ENCODE assay signal across 11 cellular contexts in the genomic region with DNA sequence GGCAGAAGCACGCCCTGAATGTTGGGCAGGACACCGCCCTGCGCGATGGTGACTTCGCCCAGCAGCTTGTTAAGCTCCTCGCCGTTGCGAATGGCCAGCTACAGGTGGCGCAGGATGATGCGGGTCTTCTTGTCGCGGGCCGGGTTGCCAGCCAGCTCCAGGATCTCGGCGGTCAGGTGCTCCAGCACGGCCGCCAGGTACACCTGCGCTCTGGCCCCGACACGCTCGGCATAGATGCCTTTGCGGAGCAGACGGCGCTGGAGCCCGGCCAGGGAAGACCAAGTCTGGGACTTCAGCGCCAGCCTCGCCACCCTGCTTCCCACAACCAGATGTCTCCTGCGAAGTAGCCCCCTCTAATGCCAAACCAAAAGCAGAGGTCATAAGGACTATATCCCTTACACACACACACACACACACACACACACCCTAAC. TPM values are rescaled to one million over a fixed set of nuclear protein-coding genes. Genes with fewer than 3 reads are reported as not detected.
A peak's percentile ranks its signal among the peaks of the same experiment; 100 is the strongest.
DNase-seq lines count a peak whose midpoint lies in the region; ATAC-seq and TF ChIP-seq lines count a peak whose summit lies in the region.
"Had no signal": no experiment of that assay in that cellular context is flagged by ENCODE, and none has a peak within 500 bp of the region (broad histone marks: within the 10 kb centered on the region; RNA-seq: fewer than 3 reads in every experiment).

No MANE protein-coding gene starts in this region.

- DNase-seq in MM.1S = peak; percentile 54
- DNase-seq in activated T-helper 9 cell treated with anti-CD3 and anti-CD28 coated beads, Interleukin-2, amount 50 U/mL, for 16 hours (ENCODE audit: low read depth) = peak; percentile 30
- peak; percentile 57 for DNase-seq in iPS-NIHi11 (ENCODE audit: low spot score)
- peak; percentile 22 for DNase-seq in stimulated activated naive CD4-positive, alpha-beta T cell treated with Interleukin-2 at 50 U/mL for 16 hours (lab: John Stamatoyannopoulos, UW)
- no peak for DNase-seq in dermis blood vessel endothelial cell
- DNase-seq in KBM-7 = no peak
- no peak for DNase-seq in DMS 273 (lab: John Stamatoyannopoulos, UW; ENCODE audit: unreplicated experiment)
- DNase-seq: effector CD8-positive, alpha-beta T cell had no signal

- H3K4me1 ChIP-seq in MM.1S (ENCODE audit: low read length) = no peaks in the 10 kb centered on the region
- H3K4me1 ChIP-seq: psoas muscle had no signal

- peak overlapping the region; percentile 19; the same call in 1 of the 2 replicates for H3K27ac ChIP-seq in MM.1S (ENCODE audit: low read length)
- H3K27ac ChIP-seq: PC-9, psoas muscle had no signal

- peak overlapping the region; percentile 44 for H2AFZ ChIP-seq in MM.1S (ENCODE audit: low read length)
- H2AFZ ChIP-seq: PC-9 had no signal

- H3F3A ChIP-seq in MM.1S (ENCODE audit: insufficient read depth, low read length) = no peaks in the 10 kb centered on the region

- H3K27me3 ChIP-seq in MM.1S (replicated peaks; ENCODE audit: insufficient read depth, low read length) = no peaks in the 10 kb centered on the region

- no peaks in the 10 kb centered on the region for H3K9me2 ChIP-seq in MM.1S (replicated peaks; ENCODE audit: insufficient read depth, low read length)

- ATAC-seq in GM21528 (IDR thresholded peaks at IDR 0.05; ENCODE audit: low FRiP score, unreplicated experiment) = no peak
- ATAC-seq: psoas muscle had no signal

- TF ChIP-seq CTCF in MM.1S (IDR thresholded peaks at IDR 0.05; ENCODE audit: low read length) = peak; percentile 45

- H3K4me3 ChIP-seq in MM.1S (ENCODE audit: low read length) = peak overlapping the region; percentile 52
- H3K4me3 ChIP-seq: PC-9, psoas muscle had no signal

- peak overlapping the region; percentile 49; the same call in 1 of the 2 replicates for H3K4me2 ChIP-seq in MM.1S (ENCODE audit: low read depth, low read length)
- H3K4me2 ChIP-seq: PC-9 had no signal

- in situ Hi-C loops in KBM-7 (cut with MboI; ENCODE audit: low pct_unique_long_range_greater_than_20kb, low sequenced_read_pairs) = no loop called here

- no peaks in the 10 kb centered on the region for H3K79me2 ChIP-seq in MM.1S (ENCODE audit: low read length)

- no peaks in the 10 kb centered on the region for H3K36me3 ChIP-seq in MM.1S (replicated peaks; ENCODE audit: insufficient read depth, low read length)

- 0 out of 2 replicates have a peak overlapping the region, but pooled peaks have one; percentile 14 for H3K9ac ChIP-seq in MM.1S (ENCODE audit: low read length)

- H4K20me1 ChIP-seq in MM.1S (ENCODE audit: insufficient read depth, low read length) = no peaks in the 10 kb centered on the region

- no peaks in the 10 kb centered on the region for H3K9me3 ChIP-seq in MM.1S (replicated peaks; ENCODE audit: insufficient read depth, low read length)
- H3K9me3 ChIP-seq: psoas muscle had no signal

RNA-seq across cellular contexts. Expression of a gene that starts 8.0 kb away (rescaled TPM):
- total RNA-seq in dermis blood vessel endothelial cell = 0.17 and 0.28 TPM in 2 replicates
- total RNA-seq: PC-9, psoas muscle had no signal

RNA-seq across cellular contexts. Expression of a gene that starts 48.4 kb away (rescaled TPM):
- total RNA-seq in dermis blood vessel endothelial cell = not detected in 2 replicates
- total RNA-seq: PC-9, psoas muscle had no signal

RNA-seq across cellular contexts. Expression of a gene that starts 50.2 kb away (rescaled TPM):
- total RNA-seq in dermis blood vessel endothelial cell = 0.05 TPM in 1 of 2 replicates, not detected in the other
- total RNA-seq: PC-9, psoas muscle had no signal

Comparison
In these comparisons a context has a peak if more than half of its experiments do, and no peak if none do; other contexts are left out.
1. DNase-seq: peak in MM.1S (single experiment), activated T-helper 9 cell treated with anti-CD3 and anti-CD28 coated beads, Interleukin-2, amount 50 U/mL, for 16 hours (single experiment), iPS-NIHi11 (single experiment) and stimulated activated naive CD4-positive, alpha-beta T cell treated with Interleukin-2 at 50 U/mL for 16 hours (single experiment); none in dermis blood vessel endothelial cell (single experiment), KBM-7 (single experiment) and DMS 273 (single experiment).